ENCODE assay signal across 14 cellular contexts in the genomic region with DNA sequence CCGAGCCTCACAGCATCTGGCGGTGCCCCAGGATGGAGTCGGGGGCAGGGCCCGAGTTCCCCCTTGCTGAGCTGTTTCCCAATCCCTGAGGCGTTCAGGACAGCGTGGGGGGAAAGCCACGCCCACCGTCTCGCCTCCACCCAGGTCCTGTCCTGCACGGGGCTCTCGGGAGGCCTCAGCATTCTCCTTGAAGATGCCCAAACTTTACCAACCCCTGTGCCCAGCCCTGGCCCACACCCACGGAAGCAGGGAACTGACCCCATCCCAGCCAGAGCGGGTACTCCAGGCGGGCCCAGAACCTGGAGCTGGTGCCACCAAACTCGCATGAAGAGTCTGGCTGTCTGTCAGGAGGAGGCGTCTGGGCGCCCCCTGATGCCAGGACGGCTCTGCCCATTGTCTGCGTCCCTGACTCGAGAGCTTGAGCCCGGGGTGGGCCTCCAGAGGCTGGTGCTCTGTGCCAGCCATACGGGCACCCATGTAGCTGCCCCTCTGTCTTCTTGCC. TPM values are rescaled to one million over a fixed set of nuclear protein-coding genes. Genes with fewer than 3 reads are reported as not detected.
A peak's percentile ranks its signal among the peaks of the same experiment; 100 is the strongest.
DNase-seq lines count a peak whose midpoint lies in the region; ATAC-seq and TF ChIP-seq lines count a peak whose summit lies in the region.
"Had no signal": no experiment of that assay in that cellular context is flagged by ENCODE, and none has a peak within 500 bp of the region (broad histone marks: within the 10 kb centered on the region; RNA-seq: fewer than 3 reads in every experiment).

No MANE protein-coding gene starts in this region.

- no peaks in the 10 kb centered on the region for H3K79me2 ChIP-seq in mammary epithelial cell (ENCODE audit: insufficient read depth, low read length)

- no peaks in the 10 kb centered on the region for H3K36me3 ChIP-seq in HEK293 (ENCODE audit: control insufficient read depth in 2 of 2, insufficient read depth in 1 of 2, low read length in 2 of 2)
- H3K36me3 ChIP-seq in effector memory CD4-positive, alpha-beta T cell (ENCODE audit: control insufficient read depth, insufficient read depth, low read length), result no peaks in the 10 kb centered on the region
- no peaks in the 10 kb centered on the region for H3K36me3 ChIP-seq in stomach
- H3K36me3 ChIP-seq in mammary epithelial cell (ENCODE audit: insufficient read depth, low read length), result no peaks in the 10 kb centered on the region

- no peak overlapping the region for H3K27ac ChIP-seq in HEK293 (ENCODE audit: extremely low read depth, low read depth, low read length)
- peak overlapping the region; percentile 45 for H3K27ac ChIP-seq in effector memory CD4-positive, alpha-beta T cell (ENCODE audit: insufficient read depth, low read length, poor library complexity, severe bottlenecking)
- H3K27ac ChIP-seq in stomach, result peak overlapping the region in 2 of 5 donors; percentile 80 to 81
- H3K27ac ChIP-seq in mammary epithelial cell (ENCODE audit: insufficient read depth, low read depth, low read length), result no peak overlapping the region

- H3K9ac ChIP-seq in mammary epithelial cell (ENCODE audit: insufficient read depth, low read length), result no peak overlapping the region

- H3K4me3 ChIP-seq in HEK293 (ENCODE audit: low read depth, low read length) (no peak overlapping the region), stomach (no peak overlapping the region), mammary epithelial cell (replicated peaks in 1 of 3; ENCODE audit: insufficient read depth in 1 of 3, low read depth in 2 of 3, low read length in 3 of 3) (no peak overlapping the region)
- peak overlapping the region; percentile 32 for H3K4me3 ChIP-seq in effector memory CD4-positive, alpha-beta T cell (ENCODE audit: insufficient read depth, low read depth, low read length, poor library complexity, severe bottlenecking)

- no peak for TF ChIP-seq EP300 in stomach (IDR thresholded peaks at IDR 0.05)

- H3K36me3 Mint-ChIP-seq in naive thymus-derived CD8-positive, alpha-beta T cell, result no peaks in the 10 kb centered on the region
- H3K36me3 Mint-ChIP-seq: natural killer cell had no signal

- no peak for TF ChIP-seq POLR2A in stomach (IDR thresholded peaks at IDR 0.05)

- H4K20me1 ChIP-seq in mammary epithelial cell (ENCODE audit: insufficient read depth, low read length), result no peaks in the 10 kb centered on the region

- WGBS in stomach, 5 donors, result 52 to 66% (median 59%) methylated on average over 17 to 22 of the region's 22 CpGs
- 34% methylated on average over 16 of the region's 22 CpGs for WGBS in mammary epithelial cell (ENCODE audit: low coverage, missing lambda C conversion rate)

- peaks cover 0 to 4% (median 0%) of the 10 kb centered on the region in 5 donors for H3K27me3 Mint-ChIP-seq in naive thymus-derived CD8-positive, alpha-beta T cell

- no peaks in the 10 kb centered on the region for H3K27me3 ChIP-seq in effector memory CD4-positive, alpha-beta T cell (replicated peaks; ENCODE audit: control insufficient read depth, insufficient read depth, low read length, poor library complexity, severe bottlenecking)
- H3K27me3 ChIP-seq in stomach, result peaks cover 0 to 20% (median 0%) of the 10 kb centered on the region in 3 donors
- peaks cover 2% of the 10 kb centered on the region for H3K27me3 ChIP-seq in mammary epithelial cell (ENCODE audit: insufficient read depth, low read length)

- intact Hi-C loops in stomach (cut with DNase I; ENCODE audit: low total_unique reads) (no loop called here), mammary epithelial cell (cut with micrococcal nuclease) (no loop called here)

- BruUV-seq in mammary epithelial cell (replicated peaks; lab: Mats Ljungman, UMichigan), result no TSS peak

- CTCF ChIA-PET in HEK293 (lab: Yijun Ruan, JAX) (interaction anchor here (1.3 to 1.9 kb wide), 3 partner anchors 9 to 182 kb away, joined by 3 to 11 read pairs (median 4); no protein-coding TSS in a partner anchor), mammary epithelial cell (lab: Charles Lee; ENCODE audit: low non-redundant PET) (no interaction called here)

- H3K4me2 ChIP-seq in mammary epithelial cell (ENCODE audit: insufficient read depth, low read depth, low read length), result no peak overlapping the region

- in situ Hi-C loops in mammary epithelial cell (cut with MboI; ENCODE audit: low sequenced_read_pairs in 2 of 2), result no loop called here

- H3K9me3 ChIP-seq in HEK293 (ENCODE audit: control insufficient read depth, insufficient read depth, low read depth, low read length) (no peaks in the 10 kb centered on the region), stomach (no peaks in the 10 kb centered on the region), mammary epithelial cell (replicated peaks; ENCODE audit: insufficient read depth, low read length) (no peaks in the 10 kb centered on the region)
- H3K9me3 ChIP-seq in effector memory CD4-positive, alpha-beta T cell (ENCODE audit: control insufficient read depth, low read length), result no peaks in the 10 kb centered on the region

- H3K27ac Mint-ChIP-seq in naive thymus-derived CD8-positive, alpha-beta T cell, result peak overlapping the region; percentile 88 to 99 (median 98)
- H3K27ac Mint-ChIP-seq: activated CD4-positive, alpha-beta memory T cell treated with anti-CD3 and anti-CD28 coated beads, Interleukin-2, amount 10 ng/mL, durations not matched to agents 7 days and 5 days; activated naive CD8-positive, alpha-beta T cell treated with anti-CD3 and anti-CD28 coated beads, Interleukin-2, amount 50 U/mL, for 24 hours; natural killer cell had no signal

- H3K4me1 Mint-ChIP-seq in naive thymus-derived CD8-positive, alpha-beta T cell, result peaks cover 6 to 50% (median 27%) of the 10 kb centered on the region in 4 donors
- H3K4me1 Mint-ChIP-seq: natural killer cell had no signal

- POLR2A ChIA-PET in HEK293 (lab: Yijun Ruan, JAX), result interaction anchor here (1.1 kb wide), 2 partner anchors 14 to 30 kb away, joined by 3 read pairs; no protein-coding TSS in a partner anchor
- POLR2A ChIA-PET in naive thymus-derived CD8-positive, alpha-beta T cell (lab: Charles Lee), result interaction anchor here (0.5 to 3.4 kb wide), 5 partner anchors 14 to 33 kb away, joined by 3 to 14 read pairs (median 3); no protein-coding TSS in a partner anchor

- H3K9me3 Mint-ChIP-seq in naive thymus-derived CD8-positive, alpha-beta T cell, result no peaks in the 10 kb centered on the region
- H3K9me3 Mint-ChIP-seq: activated CD4-positive, alpha-beta memory T cell treated with anti-CD3 and anti-CD28 coated beads, Interleukin-2, amount 10 ng/mL, durations not matched to agents 7 days and 5 days; activated naive CD8-positive, alpha-beta T cell treated with anti-CD3 and anti-CD28 coated beads, Interleukin-2, amount 50 U/mL, for 24 hours; natural killer cell had no signal

- dilution Hi-C loops in mammary epithelial cell (cut with HindIII; ENCODE audit: low sequenced_read_pairs), result no loop called here

- ATAC-seq in naive thymus-derived CD8-positive, alpha-beta T cell, result no peak
- no peak for ATAC-seq in GM21786 (IDR thresholded peaks at IDR 0.05; ENCODE audit: unreplicated experiment)
- ATAC-seq: activated naive CD8-positive, alpha-beta T cell treated with anti-CD3 and anti-CD28 coated beads, Interleukin-2, amount 50 U/mL, for 24 hours; stimulated activated naive CD8-positive, alpha-beta T cell treated with anti-CD3 and anti-CD28 coated beads, Interleukin-15, Interleukin-2, amounts not matched to agents 100 U/mL and 50 U/mL, for 24 hours had no signal

- H2AFZ ChIP-seq in mammary epithelial cell (ENCODE audit: low read depth, low read length), result no peak overlapping the region

- H3K4me1 ChIP-seq in HEK293 (ENCODE audit: control insufficient read depth, insufficient read depth, low read length) (no peaks in the 10 kb centered on the region), stomach (peaks cover 24 to 54% (median 38%) of the 10 kb centered on the region in 4 donors), mammary epithelial cell (ENCODE audit: insufficient read depth, low read length) (peaks cover 5% of the 10 kb centered on the region)
- H3K4me1 ChIP-seq in effector memory CD4-positive, alpha-beta T cell (ENCODE audit: control insufficient read depth, insufficient read depth, low read length, poor library complexity, severe bottlenecking), result peaks cover 13% of the 10 kb centered on the region

- peak overlapping the region in 9 of 10 donors; percentile 51 to 89 (median 83) for H3K4me3 Mint-ChIP-seq in naive thymus-derived CD8-positive, alpha-beta T cell
- H3K4me3 Mint-ChIP-seq: activated CD4-positive, alpha-beta memory T cell treated with anti-CD3 and anti-CD28 coated beads, Interleukin-2, amount 10 ng/mL, durations not matched to agents 7 days and 5 days; activated naive CD8-positive, alpha-beta T cell treated with anti-CD3 and anti-CD28 coated beads, Interleukin-2, amount 50 U/mL, for 24 hours; natural killer cell had no signal

- DNase-seq in AG08396 (ENCODE audit: low spot score) (peak; percentile 70), NCI-H1436 treated with DMSO at 0.1 percent for 48 hours (lab: John Stamatoyannopoulos, UW) (no peak), stomach (no peak), mammary epithelial cell (no peak)
- DNase-seq in effector memory CD4-positive, alpha-beta T cell, result no peak
- DNase-seq in naive thymus-derived CD8-positive, alpha-beta T cell, result peak in 1 of 10 donors; percentile 54
- DNase-seq: activated CD4-positive, alpha-beta memory T cell treated with anti-CD3 and anti-CD28 coated beads, Interleukin-2, amount 10 ng/mL, durations not matched to agents 7 days and 5 days; activated naive CD8-positive, alpha-beta T cell treated with anti-CD3 and anti-CD28 coated beads, Interleukin-2, amount 50 U/mL, for 24 hours; natural killer cell; NCI-H1417 treated with DMSO at 0.1 percent for 48 hours; stimulated activated naive CD8-positive, alpha-beta T cell treated with anti-CD3 and anti-CD28 coated beads, Interleukin-15, Interleukin-2, amounts not matched to agents 100 U/mL and 50 U/mL, for 24 hours; SW 1271 had no signal

- TF ChIP-seq CTCF in HEK293 (tag by site-specific recombination; IDR thresholded peaks at IDR 0.05), result no peak
- no peak for TF ChIP-seq CTCF in stomach (IDR thresholded peaks at IDR 0.05)
- no peak for TF ChIP-seq CTCF in mammary epithelial cell (conservative IDR thresholded peaks at IDR 0.05 in 1 of 2, IDR thresholded peaks at IDR 0.05 in 1 of 2; ENCODE audit: extremely low read depth in 1 of 2, insufficient read depth in 1 of 2, low read depth in 1 of 2, low read length in 2 of 2)

TF ChIP-seq in HEK293, 187 proteins besides CTCF, POLR2A, EP300 and RAD21 (continues in another document):
- no peak for TF ChIP-seq ZNF404 (tag by site-specific recombination; IDR thresholded peaks at IDR 0.05)
- no peak for TF ChIP-seq ZNF391 (tag by site-specific recombination; IDR thresholded peaks at IDR 0.05; ENCODE audit: borderline replicate concordance, low read depth)
- no peak for TF ChIP-seq IKZF3 (tag by site-specific recombination; IDR thresholded peaks at IDR 0.05)
- peak; percentile 22; the same call in 1 of the 2 replicates for TF ChIP-seq ZIC2 (tag by site-specific recombination; IDR thresholded peaks at IDR 0.05)
- peak; percentile 41 for TF ChIP-seq EGR2 (tag by site-specific recombination; IDR thresholded peaks at IDR 0.05; ENCODE audit: low read depth)

RNA-seq across cellular contexts. Expression of a gene that starts 35.3 kb away (rescaled TPM):
- 10 to 100 TPM; 37.4 to 44.7 TPM for total RNA-seq in naive thymus-derived CD8-positive, alpha-beta T cell
- 1 to 10 TPM; 2.7 to 5.5 (median 3.5) TPM for polyA plus RNA-seq in naive thymus-derived CD8-positive, alpha-beta T cell
- total RNA-seq in stomach (10 to 100 TPM; 19.2 to 34.2 (median 29.3) TPM), mammary epithelial cell (10 to 100 TPM; 19.3 to 25.0 TPM)
- polyA plus RNA-seq in stomach (10 to 100 TPM in 1 of 3 donors, 1 to 10 TPM in 2; 7.4 to 15.9 (median 9.5) TPM), mammary epithelial cell (14.1 TPM)
- polyA minus RNA-seq in mammary epithelial cell, result 9.7 TPM
